In the genomic region with DNA sequence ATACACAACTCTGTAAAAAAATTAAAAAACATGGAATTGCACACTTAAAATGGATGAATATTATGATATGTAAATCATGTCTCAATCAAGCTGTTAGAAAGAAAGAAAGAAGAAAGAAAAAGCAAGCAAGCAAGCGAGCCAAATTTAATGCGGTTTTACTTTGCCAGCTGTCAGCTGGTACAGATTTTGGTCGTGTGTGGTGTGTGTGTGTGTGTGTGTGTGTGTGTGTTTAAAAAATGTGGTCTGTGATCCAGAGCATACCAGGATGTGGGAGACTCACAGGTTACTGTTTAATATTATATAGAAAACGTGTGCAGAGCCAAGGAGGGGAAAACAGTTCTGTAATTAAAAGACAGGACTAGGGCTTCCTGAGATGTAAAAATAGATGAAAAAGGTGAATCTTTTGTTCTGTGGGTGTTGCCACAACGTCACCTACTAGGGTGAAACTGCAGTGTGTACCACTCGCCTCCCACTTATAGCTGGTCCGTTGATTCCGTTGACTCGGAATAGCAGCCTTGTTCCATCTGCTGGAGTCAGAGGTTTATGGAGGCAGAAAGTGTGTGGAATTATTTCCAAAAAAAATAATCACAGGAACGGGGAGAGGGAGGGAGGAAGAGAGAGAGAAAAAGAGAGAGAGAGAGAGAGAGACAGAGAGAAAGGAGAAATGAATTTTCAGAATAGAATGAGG, we compare ENCODE assay signal across 8 cellular contexts.
DNase-seq lines count a peak whose midpoint lies in the region; ATAC-seq and TF ChIP-seq lines count a peak whose summit lies in the region.

No MANE protein-coding gene starts in this region.

- CTCF ChIA-PET in GM10248 (lab: Yijun Ruan, JAX), result interaction anchor here (0.7 to 3.5 kb wide), 13 partner anchors 9 to 294 kb away, joined by 3 to 20 read pairs (median 4); no protein-coding TSS in a partner anchor

- 22% methylated on average over 10 of the region's 10 CpGs for WGBS in esophagus muscularis mucosa

- peak; percentile 38 for ATAC-seq in HG03108 (IDR thresholded peaks at IDR 0.05; ENCODE audit: unreplicated experiment)

- no peak for TF ChIP-seq CTCF in GM10248 (IDR thresholded peaks at IDR 0.05; ENCODE audit: control extremely low read depth, extremely low read depth, low read depth, missing control alignments)
- TF ChIP-seq CTCF in esophagus muscularis mucosa (IDR thresholded peaks at IDR 0.05), result no peak
- TF ChIP-seq CTCF in subcutaneous adipose tissue (IDR thresholded peaks at IDR 0.05; ENCODE audit: low read depth), result peak; percentile 88

- peak; percentile 38 for DNase-seq in GM10248 (ENCODE audit: extremely low spot score)
- DNase-seq in activated CD4-positive, alpha-beta T cell treated with anti-CD3 and anti-CD28 coated beads for 4 hours, result peak; percentile 44 to 51
- DNase-seq in esophagus muscularis mucosa (ENCODE audit: extremely low spot score), result no peak
- no peak for DNase-seq in NCI-H1436 treated with DMSO at 0.1 percent for 48 hours (lab: John Stamatoyannopoulos, UW)
- DNase-seq in cerebellar nuclear complex (lab: John Stamatoyannopoulos, UW), result no peak
- no peak for DNase-seq in GM03348 (ENCODE audit: low spot score)

- H3K9me3 ChIP-seq in esophagus muscularis mucosa, result no peaks in the 10 kb centered on the region

- TF ChIP-seq EP300 in esophagus muscularis mucosa (IDR thresholded peaks at IDR 0.05), result no peak

- no peaks in the 10 kb centered on the region for H3K36me3 ChIP-seq in esophagus muscularis mucosa

- no peak for TF ChIP-seq POLR2A in esophagus muscularis mucosa (IDR thresholded peaks at IDR 0.05; ENCODE audit: low read depth)

- H3K27me3 ChIP-seq in esophagus muscularis mucosa, result no peaks in the 10 kb centered on the region

- H3K4me1 ChIP-seq in esophagus muscularis mucosa, result peaks cover 15 to 29% (median 23%) of the 10 kb centered on the region in 4 donors

- H3K27ac ChIP-seq in esophagus muscularis mucosa (replicated peaks in 1 of 4), result peak overlapping the region in 3 of 4 donors; percentile 6 to 18 (median 7)

- intact Hi-C loops in esophagus muscularis mucosa (cut with DNase I), result no loop called here

- POLR2A ChIA-PET in GM10248 (lab: Yijun Ruan, JAX), result no interaction called here

- H3K4me3 ChIP-seq in esophagus muscularis mucosa, result no peak overlapping the region

Comparison
In these comparisons a context has a peak if more than half of its experiments do, and no peak if none do; other contexts are left out.
1. DNase-seq: peak in GM10248 (single experiment) and activated CD4-positive, alpha-beta T cell treated with anti-CD3 and anti-CD28 coated beads for 4 hours (2 of 2); none in esophagus muscularis mucosa (single experiment), NCI-H1436 treated with DMSO at 0.1 percent for 48 hours (single experiment), cerebellar nuclear complex (0 of 2) and GM03348 (single experiment).